Comparison of ENCODE assay signal across 1 cellular context in genomic region chr1:181497870-181498269, GRCh38.
TF ChIP-seq lines count a peak whose summit lies in the region.

No MANE protein-coding gene starts in this region.

TF ChIP-seq in WTC11, 78 proteins besides CTCF, POLR2A, EP300 and RAD21 (continued from another document):
- no peak for TF ChIP-seq AFF4 (CRISPR knock-in tag; IDR thresholded peaks at IDR 0.05; ENCODE audit: borderline replicate concordance)
